8 cellular contexts compared by ENCODE assay signal in genomic region chr3:42600958-42601675, GRCh38. TPM values are rescaled to one million over a fixed set of nuclear protein-coding genes. Genes with fewer than 3 reads are reported as not detected.
DNase-seq lines count a peak whose midpoint lies in the region; ATAC-seq, FAIRE-seq and TF ChIP-seq lines count a peak whose summit lies in the region.

No MANE protein-coding gene starts in this region.

- H3K27me3 Mint-ChIP-seq in activated T-helper 2 cell treated with anti-CD3 and anti-CD28 coated beads, Interferon-gamma antibody, Interleukin-2, Interleukin-4, amounts not matched to agents 10 μg/mL and 5 μg/mL and 100 μg/mL, durations not matched to agents 14 hours and 24 hours and 36 hours (ENCODE audit: low read depth) = no peaks in the 10 kb centered on the region
- peaks cover 6% of the 10 kb centered on the region for H3K27me3 Mint-ChIP-seq in neural progenitor cell (ENCODE audit: insufficient read depth, low read depth)

- 0 out of 2 replicates have a peak, but pooled peaks have one; percentile 2 for TF ChIP-seq CTCF in AG04450 (IDR thresholded peaks at IDR 0.05; ENCODE audit: low read depth, low read length)
- TF ChIP-seq CTCF in foreskin keratinocyte (conservative IDR thresholded peaks at IDR 0.05) = peak; percentile 27
- no peak for TF ChIP-seq CTCF in neural progenitor cell (IDR thresholded peaks at IDR 0.05)
- TF ChIP-seq CTCF in upper lobe of left lung (IDR thresholded peaks at IDR 0.05) = peak in 4 of 6 experiments; percentile 13 to 47 (median 20)

- peak; percentile 76 for FAIRE-seq in GM12891 (lab: Jason Lieb, UNC)

- peaks cover 6% of the 10 kb centered on the region for H3K9me3 Mint-ChIP-seq in activated T-helper 2 cell treated with anti-CD3 and anti-CD28 coated beads, Interferon-gamma antibody, Interleukin-2, Interleukin-4, amounts not matched to agents 10 μg/mL and 5 μg/mL and 100 μg/mL, durations not matched to agents 14 hours and 24 hours and 36 hours
- peaks cover 10% of the 10 kb centered on the region for H3K9me3 Mint-ChIP-seq in neural progenitor cell

- ATAC-seq in HG02938 (IDR thresholded peaks at IDR 0.05; ENCODE audit: unreplicated experiment) (peak; percentile 17), foreskin keratinocyte (peak; percentile 58), upper lobe of left lung (ENCODE audit: low FRiP score in 2 of 2) (peak; percentile 69 to 78)

- TF ChIP-seq EP300 in upper lobe of left lung (IDR thresholded peaks at IDR 0.05) = no peak

- intact Hi-C loops in activated T-helper 2 cell treated with anti-CD3 and anti-CD28 coated beads, Interferon-gamma antibody, Interleukin-2, Interleukin-4, amounts not matched to agents 10 μg/mL and 5 μg/mL and 100 μg/mL, durations not matched to agents 14 hours and 24 hours and 36 hours (cut with micrococcal nuclease) = loop anchor here (1.0 kb wide), 3 partner anchors 11 to 37 kb away; partner anchors contain the start of gene SS18L2

- peak overlapping the region; percentile 85 for H3K4me3 ChIP-seq in AG04450 (ENCODE audit: low read depth, low read length)
- H3K4me3 ChIP-seq in neural progenitor cell = peak overlapping the region; percentile 85
- H3K4me3 ChIP-seq in upper lobe of left lung = peak overlapping the region; percentile 84 to 99 (median 89)

- H3K27me3 ChIP-seq in AG04450 (ENCODE audit: control insufficient read depth, insufficient read depth, low read length) (no peaks in the 10 kb centered on the region), foreskin keratinocyte (no peaks in the 10 kb centered on the region), neural progenitor cell (no peaks in the 10 kb centered on the region), upper lobe of left lung (no peaks in the 10 kb centered on the region)

- peaks cover 2% of the 10 kb centered on the region; the same call in 1 of the 2 replicates for H3K9me3 ChIP-seq in AG04450 (ENCODE audit: control insufficient read depth, insufficient read depth, low read length)
- H3K9me3 ChIP-seq in neural progenitor cell (ENCODE audit: low read depth) = no peaks in the 10 kb centered on the region
- no peaks in the 10 kb centered on the region for H3K9me3 ChIP-seq in upper lobe of left lung

- peaks cover 27% of the 10 kb centered on the region for H3F3A ChIP-seq in neural progenitor cell (ENCODE audit: low read depth)

- 0 to 1% methylated on average over 15 to 25 of the region's 31 CpGs for WGBS in upper lobe of left lung, 2 donors

- DNase-seq in AG04450 (ENCODE audit: low read depth, low spot score) (peak; percentile 33), GM12891 (ENCODE audit: insufficient read length, low spot score) (peak; percentile 14), NCI-H748 treated with DMSO at 0.1 percent for 48 hours (lab: John Stamatoyannopoulos, UW) (peak; percentile 20), foreskin keratinocyte (peak in 1 of 2 donors; percentile 64), neural progenitor cell (ENCODE audit: low spot score) (peak; percentile 89), upper lobe of left lung (peak in 1 of 2 donors; percentile 70)
- DNase-seq in activated T-helper 2 cell treated with anti-CD3 and anti-CD28 coated beads, Interferon-gamma antibody, Interleukin-2, Interleukin-4, amounts not matched to agents 10 μg/mL and 5 μg/mL and 100 μg/mL, durations not matched to agents 14 hours and 24 hours and 36 hours (ENCODE audit: low spot score) = peak; percentile 53

- no peaks in the 10 kb centered on the region for H3K36me3 ChIP-seq in neural progenitor cell
- no peaks in the 10 kb centered on the region for H3K36me3 ChIP-seq in upper lobe of left lung

- peak overlapping the region; percentile 83 for H3K4me2 ChIP-seq in neural progenitor cell

- H3K9ac ChIP-seq in neural progenitor cell = peak overlapping the region; percentile 91

- peak overlapping the region; percentile 96 for H3K27ac Mint-ChIP-seq in activated T-helper 2 cell treated with anti-CD3 and anti-CD28 coated beads, Interferon-gamma antibody, Interleukin-2, Interleukin-4, amounts not matched to agents 10 μg/mL and 5 μg/mL and 100 μg/mL, durations not matched to agents 14 hours and 24 hours and 36 hours
- peak overlapping the region; percentile 67 for H3K27ac Mint-ChIP-seq in neural progenitor cell

- H3K27ac ChIP-seq in AG04450 (ENCODE audit: low read depth, low read length) (peak overlapping the region; percentile 90), foreskin keratinocyte (peak overlapping the region; percentile 76), neural progenitor cell (peak overlapping the region; percentile 97), upper lobe of left lung (peak overlapping the region; percentile 96 to 99 (median 96))

- POLR2A ChIA-PET in AG04450 (lab: Yijun Ruan, JAX) = interaction anchor here (0.7 to 2.0 kb wide), 6 partner anchors 10 to 100 kb away, joined by 3 to 18 read pairs (median 7); partner anchors contain the start of genes SEC22C and SS18L2

- CTCF ChIA-PET in AG04450 (lab: Charles Lee) = interaction anchor here (0.9 to 2.8 kb wide), 9 partner anchors 10 to 230 kb away, joined by 3 to 14 read pairs (median 4); partner anchors contain the start of gene SS18L2

- H3K4me1 ChIP-seq in foreskin keratinocyte = peaks cover 5% of the 10 kb centered on the region
- peaks cover 13% of the 10 kb centered on the region for H3K4me1 ChIP-seq in neural progenitor cell
- H3K4me1 ChIP-seq in upper lobe of left lung = peaks cover 26 to 48% (median 35%) of the 10 kb centered on the region in 4 donors

- H3K79me2 ChIP-seq in neural progenitor cell (ENCODE audit: low read depth) = peaks cover 53% of the 10 kb centered on the region

- peaks cover 31% of the 10 kb centered on the region for H3K4me1 Mint-ChIP-seq in activated T-helper 2 cell treated with anti-CD3 and anti-CD28 coated beads, Interferon-gamma antibody, Interleukin-2, Interleukin-4, amounts not matched to agents 10 μg/mL and 5 μg/mL and 100 μg/mL, durations not matched to agents 14 hours and 24 hours and 36 hours (ENCODE audit: low read depth)
- peaks cover 17% of the 10 kb centered on the region for H3K4me1 Mint-ChIP-seq in neural progenitor cell

- TF ChIP-seq POLR2A in GM12891 (IDR thresholded peaks at IDR 0.05; ENCODE audit: low read depth, low read length) = peak; percentile 31; the same call in 1 of the 2 replicates
- TF ChIP-seq POLR2A in upper lobe of left lung (IDR thresholded peaks at IDR 0.05) = no peak

- peak overlapping the region; percentile 79 for H2AFZ ChIP-seq in neural progenitor cell (replicated peaks)

- H3K36me3 Mint-ChIP-seq in activated T-helper 2 cell treated with anti-CD3 and anti-CD28 coated beads, Interferon-gamma antibody, Interleukin-2, Interleukin-4, amounts not matched to agents 10 μg/mL and 5 μg/mL and 100 μg/mL, durations not matched to agents 14 hours and 24 hours and 36 hours (ENCODE audit: low read depth) = peaks cover 59% of the 10 kb centered on the region
- H3K36me3 Mint-ChIP-seq in neural progenitor cell = peaks cover 17% of the 10 kb centered on the region

- H4K20me1 ChIP-seq in neural progenitor cell (ENCODE audit: low read depth) = peaks cover 49% of the 10 kb centered on the region

- H3K4me3 Mint-ChIP-seq in activated T-helper 2 cell treated with anti-CD3 and anti-CD28 coated beads, Interferon-gamma antibody, Interleukin-2, Interleukin-4, amounts not matched to agents 10 μg/mL and 5 μg/mL and 100 μg/mL, durations not matched to agents 14 hours and 24 hours and 36 hours (ENCODE audit: low read depth) = peak overlapping the region; percentile 91
- peak overlapping the region; percentile 93 for H3K4me3 Mint-ChIP-seq in neural progenitor cell

TF ChIP-seq in GM12891, 5 proteins besides CTCF, POLR2A, EP300 and RAD21 (continues in another document):
- TF ChIP-seq TAF1 (IDR thresholded peaks at IDR 0.05; ENCODE audit: low read depth, low read length) = no peak
- no peak for TF ChIP-seq POLR2AphosphoS5 (IDR thresholded peaks at IDR 0.05; ENCODE audit: low read depth, low read length)

RNA-seq across cellular contexts. Expression of gene NKTR, which starts 0.6 kb away (rescaled TPM):
- 40.2 and 56.2 TPM in 2 replicates for polyA plus RNA-seq in AG04450 (2011; rRNA removed)
- polyA minus RNA-seq in AG04450 (2011; rRNA and poly(A)+ RNA removed) = 22.2 and 41.1 TPM in 2 replicates
- polyA plus RNA-seq in GM12891 (2012; ENCODE audit: low read depth, missing spikeins) = 27.9 TPM
- 76.6 and 86.2 TPM in 2 replicates for total RNA-seq in activated T-helper 2 cell treated with anti-CD3 and anti-CD28 coated beads, Interferon-gamma antibody, Interleukin-2, Interleukin-4, amounts not matched to agents 10 μg/mL and 5 μg/mL and 100 μg/mL, durations not matched to agents 14 hours and 24 hours and 36 hours
- total RNA-seq in foreskin keratinocyte = 24.7 and 26.9 TPM in 2 replicates
- 3.3 and 3.5 TPM in 2 replicates for polyA plus RNA-seq in foreskin keratinocyte
- 127 and 190 TPM in 2 replicates for total RNA-seq in neural progenitor cell (ENCODE audit: low replicate concordance)
- total RNA-seq in upper lobe of left lung = 100 to 1,000 TPM in 3 of 6 donors, 10 to 100 TPM in 3; 53.7 to 231 (median 103) TPM

RNA-seq across cellular contexts. Expression of gene SS18L2, which starts 10.5 kb away (rescaled TPM):
- polyA plus RNA-seq in AG04450 (2011; rRNA removed) (28.1 and 36.0 TPM in 2 replicates), foreskin keratinocyte (41.9 and 50.1 TPM in 2 replicates)
- polyA minus RNA-seq in AG04450 (2011; rRNA and poly(A)+ RNA removed) = 11.0 and 11.4 TPM in 2 replicates
- 87.3 TPM for polyA plus RNA-seq in GM12891 (2012; ENCODE audit: low read depth, missing spikeins)
- total RNA-seq in activated T-helper 2 cell treated with anti-CD3 and anti-CD28 coated beads, Interferon-gamma antibody, Interleukin-2, Interleukin-4, amounts not matched to agents 10 μg/mL and 5 μg/mL and 100 μg/mL, durations not matched to agents 14 hours and 24 hours and 36 hours = 62.4 and 67.1 TPM in 2 replicates
- total RNA-seq in foreskin keratinocyte (27.2 and 31.9 TPM in 2 replicates), neural progenitor cell (ENCODE audit: low replicate concordance) (58.4 and 108 TPM in 2 replicates), upper lobe of left lung (10 to 100 TPM in 4 of 6 donors, 1 to 10 TPM in 2; 2.6 to 25.8 (median 17.9) TPM)

RNA-seq across cellular contexts. Expression of gene SEC22C, which starts 19.4 kb away (rescaled TPM):
- 32.3 and 33.0 TPM in 2 replicates for polyA plus RNA-seq in AG04450 (2011; rRNA removed)
- 18.1 and 19.2 TPM in 2 replicates for polyA minus RNA-seq in AG04450 (2011; rRNA and poly(A)+ RNA removed)
- polyA plus RNA-seq in GM12891 (2012; ENCODE audit: low read depth, missing spikeins) = 18.5 TPM
- 36.1 and 40.1 TPM in 2 replicates for total RNA-seq in activated T-helper 2 cell treated with anti-CD3 and anti-CD28 coated beads, Interferon-gamma antibody, Interleukin-2, Interleukin-4, amounts not matched to agents 10 μg/mL and 5 μg/mL and 100 μg/mL, durations not matched to agents 14 hours and 24 hours and 36 hours
- total RNA-seq in foreskin keratinocyte = 54.8 and 59.8 TPM in 2 replicates
- 34.9 and 40.5 TPM in 2 replicates for polyA plus RNA-seq in foreskin keratinocyte
- 48.5 and 48.6 TPM in 2 replicates for total RNA-seq in neural progenitor cell (ENCODE audit: low replicate concordance)
- total RNA-seq in upper lobe of left lung = 10 to 100 TPM; 36.3 to 59.7 (median 50.6) TPM

RNA-seq across cellular contexts. Expression of gene ZBTB47, which starts 52.4 kb away (rescaled TPM):
- polyA plus RNA-seq in AG04450 (2011; rRNA removed) (7.8 and 11.8 TPM in 2 replicates), foreskin keratinocyte (5.3 and 6.1 TPM in 2 replicates)
- polyA minus RNA-seq in AG04450 (2011; rRNA and poly(A)+ RNA removed) = 13.9 and 18.1 TPM in 2 replicates
- 0.22 TPM for polyA plus RNA-seq in GM12891 (2012; ENCODE audit: low read depth, missing spikeins)
- total RNA-seq in activated T-helper 2 cell treated with anti-CD3 and anti-CD28 coated beads, Interferon-gamma antibody, Interleukin-2, Interleukin-4, amounts not matched to agents 10 μg/mL and 5 μg/mL and 100 μg/mL, durations not matched to agents 14 hours and 24 hours and 36 hours = 0.16 and 0.44 TPM in 2 replicates
- total RNA-seq in foreskin keratinocyte (7.7 and 8.7 TPM in 2 replicates), neural progenitor cell (ENCODE audit: low replicate concordance) (4.4 and 5.7 TPM in 2 replicates), upper lobe of left lung (10 to 100 TPM; 25.1 to 35.8 (median 29.9) TPM)

Comparison
In these comparisons a context has a peak if more than half of its experiments do, and no peak if none do; other contexts are left out.
1. ATAC-seq: peak in every context shown above with its lines; median percentile 74 in upper lobe of left lung; 58 in foreskin keratinocyte; 17 in HG02938.